In the genomic region with DNA sequence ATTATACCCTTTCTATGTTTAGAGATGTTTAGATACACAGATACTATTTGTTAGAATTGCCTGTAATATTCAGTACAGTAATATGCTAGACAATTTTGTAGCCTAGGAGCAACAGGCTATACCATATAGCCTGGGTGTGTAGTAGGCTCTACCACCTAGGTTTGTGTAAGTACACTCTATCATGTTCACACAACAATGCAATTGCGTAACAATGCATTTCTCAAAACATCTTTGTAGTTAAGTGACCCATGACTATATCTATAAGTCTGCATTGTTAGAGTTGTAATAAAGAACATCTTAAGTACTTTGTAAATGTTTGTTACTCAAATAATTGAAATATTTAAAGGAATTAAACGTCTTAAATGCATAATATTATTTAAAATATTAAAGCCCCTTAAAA, we compare ENCODE assay signal across 23 cellular contexts.
"Had no signal": no experiment of that assay in that cellular context is flagged by ENCODE, and none has a peak within 500 bp of the region (broad histone marks: within the 10 kb centered on the region; RNA-seq: fewer than 3 reads in every experiment).

No MANE protein-coding gene starts in this region.

- H3K27ac ChIP-seq: dorsolateral prefrontal cortex, epithelial cell of prostate, esophagus muscularis mucosa, gastrocnemius medialis, neural progenitor cell, parathyroid adenoma, right atrium auricular region, skin epidermis, stomach, thyroid gland had no signal

- H3K4me1 ChIP-seq: esophagus muscularis mucosa, gastrocnemius medialis, neural progenitor cell, parathyroid adenoma, right atrium auricular region, stomach, thyroid gland had no signal

- H3K27me3 ChIP-seq: dorsolateral prefrontal cortex, esophagus muscularis mucosa, gastrocnemius medialis, neural progenitor cell, right atrium auricular region, stomach, thyroid gland had no signal

- H3K4me2 ChIP-seq: neural progenitor cell had no signal

- DNase-seq: dorsolateral prefrontal cortex; effector CD4-positive, alpha-beta T cell; gastrocnemius medialis; head of caudate nucleus; kidney; mesendoderm; midbrain; naive thymus-derived CD4-positive, alpha-beta T cell; stimulated activated CD4-positive, alpha-beta T cell treated with anti-CD3 and anti-CD28 coated beads, Interleukin-15, amount 100 ng/mL, for 24 hours; stimulated activated CD4-positive, alpha-beta T cell treated with anti-CD3 and anti-CD28 coated beads, Interleukin-4, amount 100 ng/mL, for 1 hour; stimulated activated naive CD4-positive, alpha-beta T cell treated with Interleukin-2 at 50 U/mL for 16 hours; stomach; thyroid gland; trophoblast cell had no signal

- H3K79me2 ChIP-seq: parathyroid adenoma had no signal

- ATAC-seq: gastrocnemius medialis; left lobe of liver; naive thymus-derived CD4-positive, alpha-beta T cell; stimulated activated effector memory CD8-positive, alpha-beta T cell treated with anti-CD3 and anti-CD28 coated beads, Interleukin-12 subunit alpha, Interleukin-12 subunit beta, amount 100 ng/mL, for 72 hours had no signal

- H3K9me3 ChIP-seq: gastrocnemius medialis, right atrium auricular region, thyroid gland had no signal

- H3K9ac ChIP-seq: neural progenitor cell, parathyroid adenoma had no signal

- H2AFZ ChIP-seq: parathyroid adenoma had no signal

- H3K36me3 ChIP-seq: esophagus muscularis mucosa, gastrocnemius medialis, neural progenitor cell, right atrium auricular region, stomach, thyroid gland had no signal

- H3K4me3 ChIP-seq: dorsolateral prefrontal cortex, esophagus muscularis mucosa, gastrocnemius medialis, lung, neural progenitor cell, right atrium auricular region, skin epidermis, stomach, thyroid gland had no signal
